ENCODE assay signal across 8 cellular contexts in the genomic region with DNA sequence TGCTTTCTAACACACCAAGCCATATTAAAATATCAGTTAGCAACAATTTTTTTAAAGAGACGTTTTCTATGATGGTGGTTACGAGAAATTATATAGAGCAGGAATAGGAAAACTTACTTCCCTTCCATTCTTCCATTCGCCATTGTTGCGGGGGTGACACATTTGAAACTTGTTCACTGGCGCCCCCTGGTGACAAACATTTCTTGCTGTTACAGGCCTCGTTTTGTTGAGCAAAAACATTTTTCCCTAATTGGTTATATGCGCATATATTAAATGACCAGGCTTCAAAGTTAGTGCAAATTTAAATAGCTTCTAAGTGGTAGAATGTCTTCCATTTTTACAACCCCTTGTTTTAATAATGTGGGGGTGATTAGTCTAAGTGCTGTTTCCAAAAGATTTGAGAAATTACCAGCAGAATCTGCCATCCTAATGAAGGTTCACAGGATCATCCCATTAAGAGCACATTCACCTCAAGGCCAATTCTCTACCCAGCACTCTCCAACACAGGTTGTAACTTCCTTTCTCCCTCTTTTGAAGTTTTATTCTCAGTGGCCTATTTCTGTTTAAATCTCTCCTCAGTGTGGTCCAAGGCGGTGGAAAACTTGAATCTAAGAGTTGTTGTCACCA.
DNase-seq lines count a peak whose midpoint lies in the region; TF ChIP-seq lines count a peak whose summit lies in the region.

No MANE protein-coding gene starts in this region.

- peak; percentile 37 for TF ChIP-seq CTCF in GM12865 (IDR thresholded peaks at IDR 0.05; ENCODE audit: insufficient read depth, low read depth, low read length, missing control alignments)

- no peak overlapping the region for H3K4me3 ChIP-seq in GM12865 (ENCODE audit: low read depth, low read length)

- DNase-seq in A172 (ENCODE audit: low spot score) (peak; percentile 25), GM12865 (ENCODE audit: low read depth) (peak; percentile 21), NCI-H2227 (lab: John Stamatoyannopoulos, UW; ENCODE audit: unreplicated experiment) (peak; percentile 64), iPS-NIHi11 (ENCODE audit: low spot score) (peak; percentile 55), superior temporal gyrus (ENCODE audit: extremely low spot score) (no peak), mesenteric fat pad (ENCODE audit: low spot score) (no peak)
- peak; percentile 18 for DNase-seq in activated CD8-positive, alpha-beta memory T cell treated with anti-CD3 and anti-CD28 coated beads, Interleukin-2, amount 50 U/mL, for 4 hours
- DNase-seq in stimulated activated CD8-positive, alpha-beta memory T cell treated with anti-CD3 and anti-CD28 coated beads, Interleukin-7, amount 100 ng/mL, for 24 hours (ENCODE audit: low read depth) = peak; percentile 2

Comparison
In these comparisons a context has a peak if more than half of its experiments do, and no peak if none do; other contexts are left out.
1. DNase-seq: peak in A172 (single experiment), GM12865 (single experiment), NCI-H2227 (single experiment), activated CD8-positive, alpha-beta memory T cell treated with anti-CD3 and anti-CD28 coated beads, Interleukin-2, amount 50 U/mL, for 4 hours (single experiment), iPS-NIHi11 (single experiment) and stimulated activated CD8-positive, alpha-beta memory T cell treated with anti-CD3 and anti-CD28 coated beads, Interleukin-7, amount 100 ng/mL, for 24 hours (single experiment); none in superior temporal gyrus (single experiment) and mesenteric fat pad (single experiment).